ENCODE assay signal across 1 cellular context in genomic region chr11:11864332-11864731, GRCh38.
TF ChIP-seq lines count a peak whose summit lies in the region.

No MANE protein-coding gene starts in this region.

TF ChIP-seq in GM12878, 131 proteins besides CTCF, POLR2A, EP300 and RAD21:
- no peak for TF ChIP-seq ZBED1 (IDR thresholded peaks at IDR 0.05; ENCODE audit: borderline replicate concordance)
- TF ChIP-seq POLR2AphosphoS2 (IDR thresholded peaks at IDR 0.05; ENCODE audit: low read depth, low read length) = no peak
- no peak for TF ChIP-seq HDAC6 (IDR thresholded peaks at IDR 0.05; ENCODE audit: unreplicated experiment)
- TF ChIP-seq IRF3 (IDR thresholded peaks at IDR 0.05) = no peak
- TF ChIP-seq PRDM15 (CRISPR knock-in tag; IDR thresholded peaks at IDR 0.05) = no peak
- TF ChIP-seq EZH2 (IDR thresholded peaks at IDR 0.05; ENCODE audit: borderline replicate concordance, control insufficient read depth, low read depth, low read length) = no peak
- no peak for TF ChIP-seq ESRRA (IDR thresholded peaks at IDR 0.05; ENCODE audit: low read length)
